21 cellular contexts compared by ENCODE assay signal in genomic region chr4:103292959-103293358, GRCh38.
DNase-seq lines count a peak whose midpoint lies in the region; ATAC-seq, FAIRE-seq and TF ChIP-seq lines count a peak whose summit lies in the region.
"Had no signal": no experiment of that assay in that cellular context is flagged by ENCODE, and none has a peak within 500 bp of the region (broad histone marks: within the 10 kb centered on the region; RNA-seq: fewer than 3 reads in every experiment).

No MANE protein-coding gene starts in this region.

- TF ChIP-seq EP300 in HepG2 (IDR thresholded peaks at IDR 0.05; ENCODE audit: low read depth in 2 of 2, low read length in 2 of 2): no peak
- TF ChIP-seq EP300 in HepG2 (CRISPR knock-in tag; IDR thresholded peaks at IDR 0.05; ENCODE audit: borderline replicate concordance): no peak
- no peak for TF ChIP-seq EP300 in K562 (IDR thresholded peaks at IDR 0.05; ENCODE audit: low read length)

- H2BK12ac ChIP-seq in neuronal stem cell (ENCODE audit: low read length): no peak overlapping the region

- in situ Hi-C loops in HepG2 (cut with HindIII; ENCODE audit: extremely low pct_ligation_motif_present, low pct_unique_long_range_greater_than_20kb) (no loop called here), K562 (cut with MboI) (no loop called here)

- BruUV-seq in HepG2 (replicated peaks; lab: Mats Ljungman, UMichigan): no TSS peak
- no TSS peak for BruUV-seq in K562 (replicated peaks; lab: Mats Ljungman, UMichigan)

- H4K20me1 ChIP-seq in HepG2 (ENCODE audit: insufficient read depth, low read length) (no peaks in the 10 kb centered on the region), K562 (replicated peaks; ENCODE audit: control insufficient read depth, insufficient read depth, low read length) (no peaks in the 10 kb centered on the region)

- ATAC-seq in HepG2 (no peak), right lobe of liver (no peak), K562 (no peak), GM19351 (IDR thresholded peaks at IDR 0.05; ENCODE audit: unreplicated experiment) (no peak), GM18517 (IDR thresholded peaks at IDR 0.05; ENCODE audit: unreplicated experiment) (no peak), HG02678 (IDR thresholded peaks at IDR 0.05; ENCODE audit: unreplicated experiment) (no peak)

- H3K27ac ChIP-seq in HepG2 (ENCODE audit: extremely low read length, insufficient read depth, low read length) (no peak overlapping the region), right lobe of liver (no peak overlapping the region), K562 (ENCODE audit: extremely low read depth, low read depth, low read length) (no peak overlapping the region), neuronal stem cell (replicated peaks; ENCODE audit: low read length) (no peak overlapping the region)

- CTCF ChIA-PET in HepG2 (lab: Yijun Ruan, JAX; ENCODE audit: low intra/inter-chr PET ratio, low total read pairs) (no interaction called here), K562 (lab: Yijun Ruan, JAX; ENCODE audit: low intra/inter-chr PET ratio) (no interaction called here)

- H4K91ac ChIP-seq in neuronal stem cell (ENCODE audit: low read depth, low read length, poor library complexity): no peak overlapping the region

- no peak overlapping the region for H3K4ac ChIP-seq in neuronal stem cell (ENCODE audit: low read length)

- H3K9me3 ChIP-seq in HepG2 (ENCODE audit: low read length) (no peaks in the 10 kb centered on the region), right lobe of liver (no peaks in the 10 kb centered on the region), K562 (replicated peaks; ENCODE audit: control insufficient read depth, insufficient read depth, low read depth, low read length) (no peaks in the 10 kb centered on the region), neuronal stem cell (replicated peaks in 1 of 2; ENCODE audit: control insufficient read depth in 2 of 2, insufficient read depth in 1 of 2, low read depth in 1 of 2, low read length in 2 of 2) (no peaks in the 10 kb centered on the region)
- H3K9me3 ChIP-seq: HAP-1 had no signal

- H2AFZ ChIP-seq in HepG2 (ENCODE audit: low read length) (no peak overlapping the region), K562 (ENCODE audit: low read depth, low read length) (no peak overlapping the region), neuronal stem cell (ENCODE audit: low read length) (peak overlapping the region; percentile 4)

- TF ChIP-seq CTCF in HepG2 (CRISPR knock-in tag; IDR thresholded peaks at IDR 0.05) (no peak), right lobe of liver (IDR thresholded peaks at IDR 0.05) (no peak), K562 (IDR thresholded peaks at IDR 0.05 in 2 of 3, conservative IDR thresholded peaks at IDR 0.05 in 1 of 3; ENCODE audit: insufficient read depth in 2 of 3, low read depth in 1 of 3, low read length in 3 of 3) (no peak)

- no peaks in the 10 kb centered on the region for H3K79me1 ChIP-seq in neuronal stem cell (ENCODE audit: low read depth, low read length)

- H3K4me3 ChIP-seq in HepG2 (replicated peaks in 1 of 3; ENCODE audit: insufficient read depth in 1 of 3, low read depth in 2 of 3, low read length in 3 of 3) (no peak overlapping the region), right lobe of liver (no peak overlapping the region), K562 (no peak overlapping the region), neuronal stem cell (ENCODE audit: low read length in 2 of 2) (no peak overlapping the region)
- H3K4me3 ChIP-seq: HAP-1 had no signal

- TF ChIP-seq POLR2A in HepG2 (IDR thresholded peaks at IDR 0.05; ENCODE audit: insufficient read depth in 1 of 2, low read depth in 2 of 2, low read length in 2 of 2): no peak
- no peak for TF ChIP-seq POLR2A in right lobe of liver (IDR thresholded peaks at IDR 0.05)
- TF ChIP-seq POLR2A in K562 (conservative IDR thresholded peaks at IDR 0.05): no peak

- no peak overlapping the region for H3K18ac ChIP-seq in neuronal stem cell (ENCODE audit: low read length)

- H2AK5ac ChIP-seq in neuronal stem cell (ENCODE audit: low read depth, low read length): no peak overlapping the region

- POLR2A ChIA-PET in HepG2 (lab: Yijun Ruan, JAX) (no interaction called here), K562 (lab: Yijun Ruan, JAX) (no interaction called here)

- H3K79me2 ChIP-seq in HepG2 (ENCODE audit: insufficient read depth, low read length) (no peaks in the 10 kb centered on the region), K562 (ENCODE audit: control insufficient read depth, insufficient read depth, low read length) (no peaks in the 10 kb centered on the region)

- TF ChIP-seq RAD21 in HepG2 (CRISPR knock-in tag; IDR thresholded peaks at IDR 0.05): no peak
- no peak for TF ChIP-seq RAD21 in K562 (CRISPR knock-in tag; conservative IDR thresholded peaks at IDR 0.05 in 1 of 2, IDR thresholded peaks at IDR 0.05 in 1 of 2)

- H3K36me3 ChIP-seq in HepG2 (replicated peaks in 1 of 2; ENCODE audit: control insufficient read depth in 1 of 2, insufficient read depth in 2 of 2, low read length in 2 of 2): no peaks in the 10 kb centered on the region
- H3K36me3 ChIP-seq in right lobe of liver: no peaks in the 10 kb centered on the region
- H3K36me3 ChIP-seq in K562 (ENCODE audit: control insufficient read depth, insufficient read depth, low read length): no peaks in the 10 kb centered on the region
- H3K36me3 ChIP-seq in neuronal stem cell (replicated peaks in 1 of 2; ENCODE audit: control insufficient read depth in 2 of 2, insufficient read depth in 2 of 2, low read length in 2 of 2): no peaks in the 10 kb centered on the region
- H3K36me3 ChIP-seq: HAP-1 had no signal

- peaks cover 25% of the 10 kb centered on the region for H3K4me1 ChIP-seq in HepG2 (ENCODE audit: insufficient read depth, low read length)
- no peaks in the 10 kb centered on the region for H3K4me1 ChIP-seq in right lobe of liver
- H3K4me1 ChIP-seq in K562 (replicated peaks in 1 of 2; ENCODE audit: control insufficient read depth in 2 of 2, insufficient read depth in 2 of 2, low read length in 2 of 2): no peaks in the 10 kb centered on the region
- H3K4me1 ChIP-seq in neuronal stem cell (ENCODE audit: control insufficient read depth in 2 of 2, insufficient read depth in 1 of 2, low read depth in 1 of 2, low read length in 2 of 2): no peaks in the 10 kb centered on the region
- H3K4me1 ChIP-seq: HAP-1 had no signal

- no peak overlapping the region for H3K23ac ChIP-seq in neuronal stem cell (ENCODE audit: low read depth, low read length, poor library complexity)

- no peaks in the 10 kb centered on the region for H3K27me3 ChIP-seq in HepG2 (ENCODE audit: control insufficient read depth in 1 of 2, insufficient read depth in 2 of 2, low read length in 2 of 2)
- H3K27me3 ChIP-seq in right lobe of liver: no peaks in the 10 kb centered on the region
- H3K27me3 ChIP-seq in K562 (ENCODE audit: control insufficient read depth in 2 of 2, insufficient read depth in 2 of 2, low read length in 2 of 2): no peaks in the 10 kb centered on the region
- H3K27me3 ChIP-seq in neuronal stem cell (ENCODE audit: control insufficient read depth in 3 of 3, insufficient read depth in 3 of 3, low read depth in 1 of 3, low read length in 3 of 3): no peaks in the 10 kb centered on the region

- H2BK5ac ChIP-seq in neuronal stem cell (ENCODE audit: low read length): no peak overlapping the region

- H3K14ac ChIP-seq in neuronal stem cell (ENCODE audit: low read length): no peak overlapping the region

- no peaks in the 10 kb centered on the region for H3K9me1 ChIP-seq in K562 (ENCODE audit: control insufficient read depth, insufficient read depth, low read length)

- H2BK120ac ChIP-seq in neuronal stem cell (ENCODE audit: low read depth, low read length): no peak overlapping the region

- no peak overlapping the region for H3K4me2 ChIP-seq in HepG2 (ENCODE audit: low read depth, low read length)
- H3K4me2 ChIP-seq in K562 (ENCODE audit: insufficient read depth, low read length): no peak overlapping the region
- no peak overlapping the region for H3K4me2 ChIP-seq in neuronal stem cell (ENCODE audit: insufficient read depth, low read length, poor library complexity, severe bottlenecking)

- no peak overlapping the region for H4K8ac ChIP-seq in neuronal stem cell (ENCODE audit: low read depth, low read length)

- FAIRE-seq in HepG2 (lab: Jason Lieb, UNC): no peak
- no peak for FAIRE-seq in K562 (lab: Jason Lieb, UNC)
- FAIRE-seq: GM12891, GM19239, H54 had no signal

- intact Hi-C loops in HepG2 (cut with micrococcal nuclease; ENCODE audit: unreplicated experiment): no loop called here
- intact Hi-C loops in right lobe of liver (cut with DNase I): no loop called here
- intact Hi-C loops in K562 (cut with micrococcal nuclease): no loop called here

- H3K9ac ChIP-seq in HepG2 (ENCODE audit: insufficient read depth, low read depth, low read length): no peak overlapping the region
- H3K9ac ChIP-seq in K562 (ENCODE audit: insufficient read depth in 1 of 2, low read depth in 2 of 2, low read length in 2 of 2): no peak overlapping the region
- no peak overlapping the region for H3K9ac ChIP-seq in neuronal stem cell (ENCODE audit: low read depth, low read length, poor library complexity)

- 51% methylated on average over 3 of the region's 3 CpGs for WGBS in HepG2 (ENCODE audit: low lambda C conversion rate)
- 33% methylated on average over 3 of the region's 3 CpGs for WGBS in right lobe of liver (ENCODE audit: insufficient coverage, low coverage, low lambda C conversion rate, missing lambda C conversion rate)
- 11% methylated on average over 3 of the region's 3 CpGs for WGBS in K562 (ENCODE audit: insufficient coverage, low coverage, missing lambda C conversion rate)
- WGBS in neuronal stem cell (ENCODE audit: extremely low coverage in 2 of 2, insufficient read length in 2 of 2, insufficient replicate concordance in 1 of 2), 2 donors: no CpG with 5 or more reads among the region's 3 CpGs

- H2BK15ac ChIP-seq in neuronal stem cell (ENCODE audit: low read length): no peak overlapping the region

- DNase-seq in HepG2 (ENCODE audit: low spot score) (no peak), right lobe of liver (no peak), K562 (ENCODE audit: extremely low read depth in 1 of 4, low spot score in 3 of 4) (no peak), neuronal stem cell (ENCODE audit: low spot score) (no peak)
- DNase-seq: 8988T; C1 segment of cervical spinal cord; Calu3; CD4-positive, alpha-beta memory T cell; COR-L47; DMS53; DMS79 treated with DMSO at 0.1 percent for 48 hours; GF-D8; GOT3; HFFc6 had no signal

TF ChIP-seq in HepG2, 621 proteins besides CTCF, POLR2A, EP300 and RAD21 (continues in another document):
- 0 out of 2 replicates have a peak, but pooled peaks have one; percentile 30 for TF ChIP-seq MAFF (IDR thresholded peaks at IDR 0.05; ENCODE audit: low read depth, low read length)

TF ChIP-seq in K562, 482 proteins besides CTCF, POLR2A, EP300 and RAD21 (continues in another document):
- TF ChIP-seq, protein P1, sequence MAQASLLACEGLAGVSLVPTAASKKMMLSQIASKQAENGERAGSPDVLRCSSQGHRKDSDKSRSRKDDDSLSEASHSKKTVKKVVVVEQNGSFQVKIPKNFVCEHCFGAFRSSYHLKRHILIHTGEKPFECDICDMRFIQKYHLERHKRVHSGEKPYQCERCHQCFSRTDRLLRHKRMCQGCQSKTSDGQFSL (CRISPR knock-in tag; IDR thresholded peaks at IDR 0.05): no peak
- TF ChIP-seq, protein P1 (tag; IDR thresholded peaks at IDR 0.05): no peak
- no peak for TF ChIP-seq ZNF324 (CRISPR knock-in tag; IDR thresholded peaks at IDR 0.05)

Comparison
In these comparisons a context has a peak if more than half of its experiments do, and no peak if none do; other contexts are left out.
1. Of the 241 proteins assayed by ChIP-seq in both HepG2 and K562: peak only in HepG2: MAFF and MAFK; only in K562: none; in both: none; in neither: 239.